Comparison of ENCODE assay signal across 18 cellular contexts in the genomic region with DNA sequence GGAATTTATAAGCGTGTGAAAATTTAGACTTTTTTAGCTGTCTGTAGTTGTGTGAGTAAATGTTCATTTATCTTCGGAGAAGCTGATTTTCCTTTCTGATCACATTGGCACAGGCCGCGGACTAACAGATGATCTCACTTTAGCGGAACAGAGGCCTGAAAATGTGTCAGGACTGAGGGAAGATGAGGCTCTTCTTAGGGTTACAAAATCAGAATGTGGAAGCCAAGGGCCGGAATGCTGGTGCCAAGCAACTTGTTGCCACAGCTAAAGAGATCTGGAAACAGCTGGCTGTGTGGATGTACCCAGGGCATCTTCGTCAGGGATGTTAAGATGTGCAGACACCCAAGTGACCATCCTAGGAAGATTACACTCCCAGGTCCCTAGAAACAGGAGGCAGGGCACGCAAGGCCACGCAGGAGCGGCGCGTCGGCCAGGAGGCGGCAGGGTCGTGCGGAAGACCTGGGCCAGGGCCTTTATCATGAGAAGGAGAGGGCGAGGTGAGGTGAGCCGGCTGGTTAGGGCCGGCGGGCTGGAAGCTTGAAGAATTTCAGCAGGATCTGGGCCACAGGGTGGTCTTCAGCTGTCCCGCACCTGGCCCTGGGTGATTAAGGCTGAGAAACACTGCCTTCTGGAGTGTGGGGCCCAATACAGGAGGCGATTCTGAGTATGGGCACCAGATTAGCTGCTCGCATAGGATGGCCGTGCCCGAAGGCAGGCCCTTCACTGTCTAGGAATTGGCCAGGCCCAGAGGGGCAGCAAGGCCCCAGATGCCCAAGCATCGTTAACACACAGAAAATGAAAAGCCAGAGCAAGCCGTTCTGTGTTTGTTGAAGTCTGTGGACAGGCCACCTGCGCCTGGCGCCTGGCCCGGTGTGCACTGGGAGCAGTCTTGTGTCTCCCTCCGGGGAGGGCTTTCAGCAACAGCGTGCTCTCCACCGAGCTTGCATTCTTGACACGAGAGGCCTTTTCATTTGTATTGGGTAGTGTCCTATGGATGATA. TPM values are rescaled to one million over a fixed set of nuclear protein-coding genes. Genes with fewer than 3 reads are reported as not detected.
DNase-seq lines count a peak whose midpoint lies in the region; ATAC-seq and TF ChIP-seq lines count a peak whose summit lies in the region.
"Had no signal": no experiment of that assay in that cellular context is flagged by ENCODE, and none has a peak within 500 bp of the region (broad histone marks: within the 10 kb centered on the region; RNA-seq: fewer than 3 reads in every experiment).

No MANE protein-coding gene starts in this region.

- CTCF ChIA-PET in IMR-90 (lab: Yijun Ruan, JAX), result interaction anchor here (0.6 to 1.1 kb wide), 2 partner anchors 12 to 215 kb away, joined by 3 to 4 read pairs; no protein-coding TSS in a partner anchor

- H3K27me3 ChIP-seq in IMR-90 (ENCODE audit: control insufficient read depth, insufficient read depth, low read length) (no peaks in the 10 kb centered on the region), osteoblast (ENCODE audit: insufficient read depth, low read length) (no peaks in the 10 kb centered on the region), gastroesophageal sphincter (no peaks in the 10 kb centered on the region)

- H3K9ac ChIP-seq in IMR-90 (ENCODE audit: low read depth, low read length), result no peak overlapping the region

- H3K56ac ChIP-seq in IMR-90 (ENCODE audit: extremely low read depth, insufficient read depth, low read length), result no peak overlapping the region

- H3K9me1 ChIP-seq in IMR-90 (ENCODE audit: insufficient read depth, low read length), result no peaks in the 10 kb centered on the region

- 86% methylated on average over 13 of the region's 34 CpGs; no CpG with 5 or more reads in 1 of the 2 experiments for WGBS in IMR-90 (ENCODE audit: extremely low coverage in 2 of 2, insufficient read length in 1 of 2), 2 experiments
- 77 to 83% methylated on average over 15 to 28 of the region's 34 CpGs for WGBS in gastroesophageal sphincter (ENCODE audit: low coverage in 1 of 2), 2 donors

- peak overlapping the region; percentile 55 for H2AK9ac ChIP-seq in IMR-90 (replicated peaks; ENCODE audit: low read depth, low read length, poor library complexity)

- H4K91ac ChIP-seq in IMR-90 (ENCODE audit: insufficient read depth, low read depth, low read length), result no peak overlapping the region

- TF ChIP-seq CTCF in IMR-90 (conservative IDR thresholded peaks at IDR 0.05; ENCODE audit: low read depth, low read length) (no peak), osteoblast (IDR thresholded peaks at IDR 0.05; ENCODE audit: extremely low read depth, low read depth, low read length) (no peak), gastroesophageal sphincter (IDR thresholded peaks at IDR 0.05) (no peak)

- no peaks in the 10 kb centered on the region for H4K20me1 ChIP-seq in IMR-90 (ENCODE audit: insufficient read depth, low read length)
- H4K20me1 ChIP-seq in osteoblast (ENCODE audit: insufficient read depth, low read length), result no peaks in the 10 kb centered on the region

- H3K79me2 ChIP-seq in osteoblast (ENCODE audit: insufficient read depth, low read length), result no peaks in the 10 kb centered on the region

- in situ Hi-C loops in IMR-90 (cut with MboI; ENCODE audit: low sequenced_read_pairs), result no loop called here

- peak; percentile 33 for DNase-seq in NCI-H1092 treated with DMSO at 0.1 percent for 48 hours (lab: John Stamatoyannopoulos, UW)
- no peak for DNase-seq in NCI-H1092 (lab: John Stamatoyannopoulos, UW)
- DNase-seq in IMR-90, result no peak
- DNase-seq in cerebellum (ENCODE audit: low spot score), result peak; percentile 54
- peak; percentile 73 for DNase-seq in osteoblast (ENCODE audit: insufficient read length, low spot score, missing footprints)
- no peak for DNase-seq in DMS114 treated with DMSO at 0.1 percent for 48 hours (lab: John Stamatoyannopoulos, UW; ENCODE audit: unreplicated experiment)
- DNase-seq: DMS 273 treated with DMSO at 0.1 percent for 48 hours, KG1, NCI-H146, NCI-H2029 treated with DMSO at 0.1 percent for 48 hours, NCI-H510A, NCI-H748 treated with DMSO at 0.1 percent for 48 hours, OCI-M1 had no signal

- no peaks in the 10 kb centered on the region for H3K4me1 ChIP-seq in IMR-90 (ENCODE audit: control insufficient read depth, insufficient read depth, low read length)
- H3K4me1 ChIP-seq in osteoblast (ENCODE audit: insufficient read depth, low read length), result no peaks in the 10 kb centered on the region
- H3K4me1 ChIP-seq in gastroesophageal sphincter, result no peaks in the 10 kb centered on the region

- H2BK5ac ChIP-seq in IMR-90 (ENCODE audit: low read depth, low read length, poor library complexity, severe bottlenecking), result no peak overlapping the region

- ATAC-seq in IMR-90 (ENCODE audit: low read depth) (no peak), gastroesophageal sphincter (no peak), HG03175 (IDR thresholded peaks at IDR 0.05; ENCODE audit: unreplicated experiment) (no peak)
- ATAC-seq: HepG2, SK-N-SH treated with all-trans-retinoic acid at 6 μM for 48 hours had no signal

- no peak overlapping the region for H2BK120ac ChIP-seq in IMR-90 (ENCODE audit: low read depth, low read length)

- dilution Hi-C loops in IMR-90 (cut with HindIII; ENCODE audit: low sequenced_read_pairs, unreplicated experiment), result no loop called here

- no peak overlapping the region for H3K4me3 ChIP-seq in IMR-90 (ENCODE audit: insufficient read depth, low read depth, low read length)
- no peak overlapping the region for H3K4me3 ChIP-seq in osteoblast (ENCODE audit: insufficient read depth, low read length)
- no peak overlapping the region for H3K4me3 ChIP-seq in gastroesophageal sphincter

- no peak overlapping the region for H2AFZ ChIP-seq in IMR-90 (replicated peaks; ENCODE audit: low read length, poor library complexity)
- no peak overlapping the region for H2AFZ ChIP-seq in osteoblast (ENCODE audit: low read length)

- TF ChIP-seq POLR2A in IMR-90 (IDR thresholded peaks at IDR 0.05; ENCODE audit: low read depth, low read length), result no peak
- no peak for TF ChIP-seq POLR2A in gastroesophageal sphincter (IDR thresholded peaks at IDR 0.05)

- H3K79me1 ChIP-seq in IMR-90 (ENCODE audit: low read depth in 1 of 2, low read length in 2 of 2), result no peaks in the 10 kb centered on the region

- H3K4ac ChIP-seq in IMR-90 (ENCODE audit: low read depth, low read length), result no peak overlapping the region

- no peak overlapping the region for H2AK5ac ChIP-seq in IMR-90 (ENCODE audit: low read depth, low read length)

- no peak overlapping the region for H3K23ac ChIP-seq in IMR-90 (ENCODE audit: low read depth, low read length)

- H3K14ac ChIP-seq in IMR-90 (replicated peaks; ENCODE audit: low read depth, low read length), result no peak overlapping the region

- H3K18ac ChIP-seq in IMR-90 (ENCODE audit: low read depth, low read length), result no peak overlapping the region

- H3K36me3 ChIP-seq in IMR-90 (ENCODE audit: control insufficient read depth, insufficient read depth, low read length) (peaks cover 50% of the 10 kb centered on the region), osteoblast (ENCODE audit: insufficient read depth, low read length) (peaks cover 26% of the 10 kb centered on the region), gastroesophageal sphincter (peaks cover 0 to 98% of the 10 kb centered on the region in 2 donors)

- H4K5ac ChIP-seq in IMR-90 (ENCODE audit: low read depth, low read length), result no peak overlapping the region

- H3K27ac ChIP-seq in IMR-90 (ENCODE audit: insufficient read depth, low read length) (no peak overlapping the region), osteoblast (ENCODE audit: low read depth, low read length) (no peak overlapping the region), gastroesophageal sphincter (no peak overlapping the region)
- H3K27ac ChIP-seq: 22Rv1 had no signal

- no peak overlapping the region for H2BK20ac ChIP-seq in IMR-90 (ENCODE audit: low read depth, low read length)

- H3K4me2 ChIP-seq in IMR-90 (ENCODE audit: low read depth, low read length), result no peak overlapping the region
- no peak overlapping the region for H3K4me2 ChIP-seq in osteoblast (ENCODE audit: insufficient read depth, low read length)

- H3K9me3 ChIP-seq in IMR-90 (ENCODE audit: control insufficient read depth, insufficient read depth, low read length) (no peaks in the 10 kb centered on the region), osteoblast (ENCODE audit: low read depth, low read length) (no peaks in the 10 kb centered on the region), gastroesophageal sphincter (no peaks in the 10 kb centered on the region)

- no peak overlapping the region for H4K8ac ChIP-seq in IMR-90 (ENCODE audit: low read depth in 2 of 2, low read length in 2 of 2)

- H2BK15ac ChIP-seq in IMR-90 (ENCODE audit: low read depth, low read length), result no peak overlapping the region

- no peak for TF ChIP-seq RAD21 in IMR-90 (IDR thresholded peaks at IDR 0.05; ENCODE audit: low read length)

- POLR2A ChIA-PET in IMR-90 (lab: Charles Lee; ENCODE audit: unreplicated experiment), result no interaction called here

- no peak for TF ChIP-seq EP300 in gastroesophageal sphincter (IDR thresholded peaks at IDR 0.05)

- intact Hi-C loops in IMR-90 (cut with micrococcal nuclease), result no loop called here

- BruUV-seq in IMR-90 (replicated peaks; lab: Mats Ljungman, UMichigan), result no TSS peak

RNA-seq across cellular contexts. Expression of gene TTYH3, which starts 34.9 kb away (rescaled TPM):
- total RNA-seq in IMR-90 (2012; rRNA removed), result 5.6 and 6.1 TPM in 2 replicates
- 82.6 and 106 TPM in 2 replicates for polyA plus RNA-seq in IMR-90 (2012; rRNA removed)
- 56.1 and 135 TPM in 2 replicates for polyA plus RNA-seq in IMR-90 (2012; cell fraction: cytosol; rRNA removed)
- polyA plus RNA-seq in IMR-90 (2012; cell fraction: nucleus; rRNA removed; ENCODE audit: low replicate concordance), result 100 and 222 TPM in 2 replicates
- total RNA-seq in cerebellum, result 60.5 TPM
- total RNA-seq in osteoblast, result 28.3 and 29.0 TPM in 2 replicates
- 10 to 100 TPM; 11.2 to 29.8 (median 16.9) TPM for total RNA-seq in gastroesophageal sphincter

RNA-seq across cellular contexts. Expression of gene IQCE, which starts 38.2 kb away (rescaled TPM):
- 5.0 and 6.7 TPM in 2 replicates for total RNA-seq in IMR-90 (2012; rRNA removed)
- 6.3 and 8.1 TPM in 2 replicates for polyA plus RNA-seq in IMR-90 (2012; rRNA removed)
- polyA plus RNA-seq in IMR-90 (2012; cell fraction: cytosol; rRNA removed), result 3.9 and 16.6 TPM in 2 replicates
- 15.9 and 17.4 TPM in 2 replicates for polyA plus RNA-seq in IMR-90 (2012; cell fraction: nucleus; rRNA removed; ENCODE audit: low replicate concordance)
- total RNA-seq in cerebellum, result 18.9 TPM
- total RNA-seq in osteoblast, result 15.3 and 18.8 TPM in 2 replicates
- 10 to 100 TPM in 3 of 4 donors, 1 to 10 TPM in 1; 9.7 to 23.5 (median 15.6) TPM for total RNA-seq in gastroesophageal sphincter

RNA-seq across cellular contexts. Expression of gene BRAT1, which starts 41.6 kb away (rescaled TPM):
- total RNA-seq in IMR-90 (2012; rRNA removed) (5.8 and 6.8 TPM in 2 replicates), cerebellum (17.4 TPM), osteoblast (23.9 and 28.2 TPM in 2 replicates), gastroesophageal sphincter (10 to 100 TPM; 19.9 to 36.0 (median 32.4) TPM)
- 21.9 and 27.5 TPM in 2 replicates for polyA plus RNA-seq in IMR-90 (2012; rRNA removed)
- polyA plus RNA-seq in IMR-90 (2012; cell fraction: cytosol; rRNA removed), result 19.5 and 22.3 TPM in 2 replicates
- 62.8 and 177 TPM in 2 replicates for polyA plus RNA-seq in IMR-90 (2012; cell fraction: nucleus; rRNA removed; ENCODE audit: low replicate concordance)

Comparison
In these comparisons a context has a peak if more than half of its experiments do, and no peak if none do; other contexts are left out.
1. DNase-seq: peak in NCI-H1092 treated with DMSO at 0.1 percent for 48 hours (single experiment), cerebellum (single experiment) and osteoblast (single experiment); none in NCI-H1092 (single experiment), IMR-90 (single experiment) and DMS114 treated with DMSO at 0.1 percent for 48 hours (single experiment).